Comparison of ENCODE assay signal across 29 cellular contexts in the genomic region with DNA sequence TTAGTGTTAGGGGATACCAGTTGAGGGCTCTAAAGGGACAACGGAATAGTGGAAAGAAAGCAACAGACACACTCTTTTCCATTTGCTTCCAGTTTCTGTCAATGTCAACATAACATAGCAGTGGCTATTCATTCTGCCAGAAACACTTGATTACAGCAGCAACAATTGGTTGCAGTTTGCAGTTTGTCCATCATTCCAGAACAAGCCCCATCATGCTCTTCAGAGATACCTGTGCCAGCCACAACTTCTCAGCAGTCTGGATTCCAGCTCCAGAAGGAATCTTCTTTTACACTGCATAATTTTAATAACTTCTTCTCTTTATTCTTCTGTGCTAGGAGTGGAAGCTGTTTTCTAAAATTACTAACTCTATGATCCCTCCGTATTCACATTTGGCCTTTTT.
"Had no signal": no experiment of that assay in that cellular context is flagged by ENCODE, and none has a peak within 500 bp of the region (broad histone marks: within the 10 kb centered on the region; RNA-seq: fewer than 3 reads in every experiment).

No MANE protein-coding gene starts in this region.

- DNase-seq: immature natural killer cell; kidney; left colon; left lung; lower lobe of right lung; mesendoderm; midbrain; mucosa of descending colon; naive thymus-derived CD4-positive, alpha-beta T cell; ovary; retina; right cardiac atrium; stimulated activated CD4-positive, alpha-beta T cell treated with anti-CD3 and anti-CD28 coated beads, Interleukin-12 subunit alpha, Interleukin-12 subunit beta, amount 100 ng/mL, for 4 hours; stimulated activated CD4-positive, alpha-beta T cell treated with anti-CD3 and anti-CD28 coated beads, Interleukin-15, amount 100 ng/mL, for 24 hours; stimulated activated CD4-positive, alpha-beta T cell treated with anti-CD3 and anti-CD28 coated beads, Interleukin-2, amount 100 ng/mL, for 24 hours; stimulated activated CD4-positive, alpha-beta T cell treated with anti-CD3 and anti-CD28 coated beads, Interleukin-4, amount 100 ng/mL, for 1 hour; stimulated activated naive B cell treated with anti-CD40 and anti-IgM and Interleukin-4, amounts not matched to agents 10 μg/mL and 1 μg/mL and 100 μg/mL, for 72 hours; stimulated activated naive CD8-positive, alpha-beta T cell treated with anti-CD3 and anti-CD28 coated beads, Interleukin-15, Interleukin-2, amounts not matched to agents 100 U/mL and 50 U/mL, for 24 hours; stomach; testis; thyroid gland; transverse colon; upper lobe of left lung had no signal

- H3K27me3 ChIP-seq: left lung, ovary, stomach, testis, thyroid gland, transverse colon, upper lobe of left lung, vagina had no signal

- FAIRE-seq: islet of Langerhans had no signal

- H3K4me3 ChIP-seq: left lung, lower lobe of right lung, mucosa of descending colon, ovary, prostate gland, skin epidermis, stomach, testis, thyroid gland, transverse colon, upper lobe of left lung, vagina had no signal

- H3K36me3 ChIP-seq: left lung, lower lobe of right lung, ovary, prostate gland, stomach, thyroid gland, transverse colon, upper lobe of left lung, vagina had no signal

- H3K27ac ChIP-seq: left lung, lower lobe of right lung, ovary, prostate gland, skin epidermis, stomach, testis, thyroid gland, transverse colon, upper lobe of left lung, vagina had no signal

- H3K4me1 ChIP-seq: left lung, lower lobe of right lung, prostate gland, stomach, testis, thyroid gland, transverse colon, upper lobe of left lung, vagina had no signal

- ATAC-seq: left colon; left lung; lower lobe of right lung; mucosa of descending colon; naive thymus-derived CD4-positive, alpha-beta T cell; natural killer cell treated with Interleukin-12 subunit alpha and Interleukin-12 subunit beta and Interleukin-15 and Interleukin-18, amount 100 ng/mL, for 72 hours; right cardiac atrium; sciatic nerve; stimulated activated naive B cell treated with anti-CD40 and anti-IgM and Interleukin-4, amounts not matched to agents 10 μg/mL and 1 μg/mL and 100 μg/mL, for 72 hours; stimulated activated naive CD8-positive, alpha-beta T cell treated with anti-CD3 and anti-CD28 coated beads, Interleukin-15, Interleukin-2, amounts not matched to agents 100 U/mL and 50 U/mL, for 24 hours had no signal
